In genomic region chr14:63393002-63393401, GRCh38 we compare ENCODE assay signal across 21 cellular contexts.
DNase-seq lines count a peak whose midpoint lies in the region; ATAC-seq and TF ChIP-seq lines count a peak whose summit lies in the region.
"Had no signal": no experiment of that assay in that cellular context is flagged by ENCODE, and none has a peak within 500 bp of the region (broad histone marks: within the 10 kb centered on the region; RNA-seq: fewer than 3 reads in every experiment).

No MANE protein-coding gene starts in this region.

- H3K9me3 Mint-ChIP-seq in activated CD4-positive, alpha-beta memory T cell treated with anti-CD3 and anti-CD28 coated beads, Interleukin-2, amount 10 ng/mL, durations not matched to agents 7 days and 5 days, result no peaks in the 10 kb centered on the region
- H3K9me3 Mint-ChIP-seq in activated CD4-positive, alpha-beta memory T cell treated with anti-CD3 and anti-CD28 coated beads for 36 hours, result no peaks in the 10 kb centered on the region
- no peaks in the 10 kb centered on the region for H3K9me3 Mint-ChIP-seq in CD4-positive, alpha-beta T cell
- H3K9me3 Mint-ChIP-seq: CD4-positive, CD25-positive, alpha-beta regulatory T cell; CD8-positive, alpha-beta memory T cell had no signal

- H3K4me3 ChIP-seq in SK-N-MC (0 out of 2 replicates have a peak overlapping the region, but pooled peaks have one; percentile 30), thyroid gland (replicated peaks in 1 of 3) (no peak overlapping the region)
- H3K4me3 ChIP-seq: BLaER1, GM12878, HAP-1 had no signal

- H3K4me3 Mint-ChIP-seq in activated CD4-positive, alpha-beta memory T cell treated with anti-CD3 and anti-CD28 coated beads, Interleukin-2, amount 10 ng/mL, durations not matched to agents 7 days and 5 days, result no peak overlapping the region
- no peak overlapping the region for H3K4me3 Mint-ChIP-seq in activated CD4-positive, alpha-beta memory T cell treated with anti-CD3 and anti-CD28 coated beads for 36 hours
- no peak overlapping the region for H3K4me3 Mint-ChIP-seq in CD4-positive, alpha-beta T cell
- H3K4me3 Mint-ChIP-seq: B cell; CD8-positive, alpha-beta memory T cell had no signal

- ATAC-seq in left colon, result peak; percentile 81
- ATAC-seq in CD4-positive, alpha-beta T cell (ENCODE audit: poor library complexity), result no peak
- ATAC-seq: GM12878 had no signal

- intact Hi-C loops in activated CD4-positive, alpha-beta memory T cell treated with anti-CD3 and anti-CD28 coated beads for 36 hours (cut with micrococcal nuclease), result no loop called here
- intact Hi-C loops in left colon (cut with DNase I, micrococcal nuclease), result no loop called here
- intact Hi-C loops in thyroid gland (cut with DNase I), result loop anchor here (5.0 kb wide), 1 partner anchor 149 kb away; the partner anchor contains the start of gene PPP2R5E
- intact Hi-C loops in CD4-positive, alpha-beta T cell (cut with DNase I, micrococcal nuclease), result no loop called here

- no peak for TF ChIP-seq POLR2A in thyroid gland (IDR thresholded peaks at IDR 0.05)

- CTCF ChIA-PET in activated CD4-positive, alpha-beta memory T cell treated with anti-CD3 and anti-CD28 coated beads, Interleukin-2, amount 10 ng/mL, durations not matched to agents 7 days and 5 days (lab: Charles Lee), result no interaction called here
- CTCF ChIA-PET in activated CD4-positive, alpha-beta memory T cell treated with anti-CD3 and anti-CD28 coated beads for 36 hours (lab: Charles Lee), result no interaction called here
- CTCF ChIA-PET in CD4-positive, alpha-beta T cell (lab: Charles Lee), result no interaction called here

- H3K4me1 Mint-ChIP-seq in activated CD4-positive, alpha-beta memory T cell treated with anti-CD3 and anti-CD28 coated beads, Interleukin-2, amount 10 ng/mL, durations not matched to agents 7 days and 5 days, result peaks cover 4% of the 10 kb centered on the region
- no peaks in the 10 kb centered on the region for H3K4me1 Mint-ChIP-seq in activated CD4-positive, alpha-beta memory T cell treated with anti-CD3 and anti-CD28 coated beads for 36 hours (ENCODE audit: low read depth)
- H3K4me1 Mint-ChIP-seq in CD4-positive, alpha-beta T cell (ENCODE audit: low read depth), result no peaks in the 10 kb centered on the region
- H3K4me1 Mint-ChIP-seq: B cell had no signal

- no peaks in the 10 kb centered on the region for H3K27me3 Mint-ChIP-seq in activated CD4-positive, alpha-beta memory T cell treated with anti-CD3 and anti-CD28 coated beads, Interleukin-2, amount 10 ng/mL, durations not matched to agents 7 days and 5 days
- H3K27me3 Mint-ChIP-seq in activated CD4-positive, alpha-beta memory T cell treated with anti-CD3 and anti-CD28 coated beads for 36 hours, result no peaks in the 10 kb centered on the region
- H3K27me3 Mint-ChIP-seq in CD4-positive, alpha-beta T cell, result no peaks in the 10 kb centered on the region
- H3K27me3 Mint-ChIP-seq: B cell; CD4-positive, CD25-positive, alpha-beta regulatory T cell; CD8-positive, alpha-beta memory T cell had no signal

- POLR2A ChIA-PET in activated CD4-positive, alpha-beta memory T cell treated with anti-CD3 and anti-CD28 coated beads, Interleukin-2, amount 10 ng/mL, durations not matched to agents 7 days and 5 days (lab: Charles Lee), result no interaction called here
- POLR2A ChIA-PET in activated CD4-positive, alpha-beta memory T cell treated with anti-CD3 and anti-CD28 coated beads for 36 hours (lab: Charles Lee), result no interaction called here
- POLR2A ChIA-PET in CD4-positive, alpha-beta T cell (lab: Charles Lee), result no interaction called here

- H3K9me3 ChIP-seq in SK-N-MC (ENCODE audit: low read depth, low read length), result no peaks in the 10 kb centered on the region
- H3K9me3 ChIP-seq in thyroid gland, result no peaks in the 10 kb centered on the region
- H3K9me3 ChIP-seq in CD4-positive, alpha-beta T cell (ENCODE audit: control insufficient read depth, low read length), result no peaks in the 10 kb centered on the region
- H3K9me3 ChIP-seq: BLaER1, HAP-1 had no signal

- WGBS in thyroid gland, 2 donors, result 90 to 91% methylated on average over 2 of the region's 2 CpGs

- DNase-seq in activated CD4-positive, alpha-beta memory T cell treated with anti-CD3 and anti-CD28 coated beads, Interleukin-2, amount 10 ng/mL, durations not matched to agents 7 days and 5 days, result no peak
- DNase-seq in activated CD4-positive, alpha-beta memory T cell treated with anti-CD3 and anti-CD28 coated beads for 36 hours, result no peak
- no peak for DNase-seq in SK-N-MC (ENCODE audit: low read depth, low spot score)
- DNase-seq in left colon, result no peak
- DNase-seq in thyroid gland, result no peak
- no peak for DNase-seq in RPMI8226
- no peak for DNase-seq in CD4-positive, alpha-beta T cell
- DNase-seq in SKM-1 treated with dmso at 0.1 percent for 144 hours (lab: John Stamatoyannopoulos, UW; ENCODE audit: unreplicated experiment), result no peak
- DNase-seq: CD4-positive, CD25-positive, alpha-beta regulatory T cell; CD8-positive, alpha-beta memory T cell; DMS 273 treated with DMSO at 0.1 percent for 48 hours; DMS79; EL; GDM1; GOT3 had no signal

- H3K36me3 ChIP-seq in SK-N-MC (ENCODE audit: insufficient read depth, low read length), result peaks cover 12% of the 10 kb centered on the region
- H3K36me3 ChIP-seq in thyroid gland, result peaks cover 0 to 11% of the 10 kb centered on the region in 2 donors

- H3K9ac ChIP-seq in SK-N-MC (ENCODE audit: insufficient read length), result no peak overlapping the region
- H3K9ac ChIP-seq: BLaER1 had no signal

- H3K27ac Mint-ChIP-seq in activated CD4-positive, alpha-beta memory T cell treated with anti-CD3 and anti-CD28 coated beads, Interleukin-2, amount 10 ng/mL, durations not matched to agents 7 days and 5 days, result peak overlapping the region; percentile 6
- H3K27ac Mint-ChIP-seq in activated CD4-positive, alpha-beta memory T cell treated with anti-CD3 and anti-CD28 coated beads for 36 hours, result no peak overlapping the region
- no peak overlapping the region for H3K27ac Mint-ChIP-seq in CD4-positive, alpha-beta T cell
- H3K27ac Mint-ChIP-seq: B cell; CD4-positive, CD25-positive, alpha-beta regulatory T cell had no signal

- H3K36me3 Mint-ChIP-seq in activated CD4-positive, alpha-beta memory T cell treated with anti-CD3 and anti-CD28 coated beads, Interleukin-2, amount 10 ng/mL, durations not matched to agents 7 days and 5 days (ENCODE audit: low read depth), result peaks cover 39% of the 10 kb centered on the region
- peaks cover 12% of the 10 kb centered on the region for H3K36me3 Mint-ChIP-seq in activated CD4-positive, alpha-beta memory T cell treated with anti-CD3 and anti-CD28 coated beads for 36 hours
- H3K36me3 Mint-ChIP-seq in CD4-positive, alpha-beta T cell (ENCODE audit: low read depth), result peaks cover 81% of the 10 kb centered on the region

- H3K27ac ChIP-seq in SK-N-MC (peak overlapping the region; percentile 74; the same call in 1 of the 2 replicates), thyroid gland (peak overlapping the region in 2 of 3 donors; percentile 17 to 62)
- H3K27ac ChIP-seq in CD4-positive, alpha-beta T cell (ENCODE audit: low read depth, low read length), result no peak overlapping the region
- H3K27ac ChIP-seq: 22Rv1, BLaER1, C4-2B had no signal

- H3K27me3 ChIP-seq in thyroid gland, result no peaks in the 10 kb centered on the region
- H3K27me3 ChIP-seq in CD4-positive, alpha-beta T cell (ENCODE audit: control insufficient read depth, insufficient read depth, low read length), result no peaks in the 10 kb centered on the region
- H3K27me3 ChIP-seq: BLaER1 had no signal

- H3K4me1 ChIP-seq in thyroid gland, result peaks cover 13 to 15% of the 10 kb centered on the region in 2 donors
- H3K4me1 ChIP-seq: BLaER1, HAP-1 had no signal

- no peak for TF ChIP-seq CTCF in thyroid gland (IDR thresholded peaks at IDR 0.05)
- TF ChIP-seq CTCF in CD4-positive, alpha-beta T cell (IDR thresholded peaks at IDR 0.05), result no peak
